12 cellular contexts compared by ENCODE assay signal in genomic region chr12:94586589-94587259, GRCh38.
DNase-seq lines count a peak whose midpoint lies in the region; ATAC-seq and TF ChIP-seq lines count a peak whose summit lies in the region.
"Had no signal": no experiment of that assay in that cellular context is flagged by ENCODE, and none has a peak within 500 bp of the region (broad histone marks: within the 10 kb centered on the region; RNA-seq: fewer than 3 reads in every experiment).

No MANE protein-coding gene starts in this region.

- 0 out of 2 replicates have a peak overlapping the region, but pooled peaks have one; percentile 11 for H3K4me2 ChIP-seq in PC-9

- intact Hi-C loops in PC-9 (cut with micrococcal nuclease; ENCODE audit: unreplicated experiment) (no loop called here), transverse colon (cut with DNase I; ENCODE audit: low total_unique reads) (no loop called here)

- POLR2A ChIA-PET in PC-9 (lab: Charles Lee; ENCODE audit: unreplicated experiment) = interaction anchor here (0.6 kb wide), 2 partner anchors 24 to 290 kb away, joined by 14 to 19 read pairs; no protein-coding TSS in a partner anchor

- no peak overlapping the region for H2AFZ ChIP-seq in PC-9

- H3K36me3 ChIP-seq in PC-9 (ENCODE audit: low read depth) (no peaks in the 10 kb centered on the region), transverse colon (peaks cover 0 to 2% (median 0%) of the 10 kb centered on the region in 4 donors)

- H3K9me3 Mint-ChIP-seq in memory B cell = no peaks in the 10 kb centered on the region
- H3K9me3 Mint-ChIP-seq: activated T-helper 1 cell treated with anti-CD3 and anti-CD28 coated beads, Interleukin-12 subunit alpha, Interleukin-12 subunit beta, Interleukin-2, Interleukin-4 antibody, amounts not matched to agents 30 ng/mL and 10 ng/mL and 1 ng/mL, durations not matched to agents 14 hours and 24 hours and 36 hours; stimulated activated naive CD8-positive, alpha-beta T cell treated with anti-CD3 and anti-CD28 coated beads, Interleukin-15, Interleukin-2, amounts not matched to agents 100 ng/mL and 50 ng/mL, for 24 hours had no signal

- H3K27ac ChIP-seq in PC-9 (peak overlapping the region; percentile 10; the same call in 1 of the 2 replicates), transverse colon (peak overlapping the region; percentile 80 to 84 (median 81))

- CTCF ChIA-PET in PC-9 (lab: Charles Lee) = no interaction called here

- H3K9me3 ChIP-seq in PC-9 (ENCODE audit: insufficient read depth, low read depth) (no peaks in the 10 kb centered on the region), transverse colon (no peaks in the 10 kb centered on the region)

- no peak for TF ChIP-seq EP300 in transverse colon (IDR thresholded peaks at IDR 0.05; ENCODE audit: low read depth)

- H3K4me1 ChIP-seq in PC-9 (replicated peaks; ENCODE audit: insufficient read depth) (peaks cover 35% of the 10 kb centered on the region), transverse colon (peaks cover 22 to 54% (median 47%) of the 10 kb centered on the region in 4 donors)

- no peaks in the 10 kb centered on the region for H4K20me1 ChIP-seq in PC-9 (ENCODE audit: insufficient read depth)

- peak overlapping the region; percentile 29 for H3K27ac Mint-ChIP-seq in memory B cell
- H3K27ac Mint-ChIP-seq: activated T-helper 1 cell treated with anti-CD3 and anti-CD28 coated beads, Interleukin-12 subunit alpha, Interleukin-12 subunit beta, Interleukin-2, Interleukin-4 antibody, amounts not matched to agents 30 ng/mL and 10 ng/mL and 1 ng/mL, durations not matched to agents 14 hours and 24 hours and 36 hours; stimulated activated naive CD8-positive, alpha-beta T cell treated with anti-CD3 and anti-CD28 coated beads, Interleukin-15, Interleukin-2, amounts not matched to agents 100 ng/mL and 50 ng/mL, for 24 hours had no signal

- in situ Hi-C loops in transverse colon (cut with MboI; ENCODE audit: low pct_ligation_motif_present in 1 of 4, low pct_unique_long_range_greater_than_20kb in 1 of 4, low sequenced_read_pairs in 3 of 4) = no loop called here

- peaks cover 22% of the 10 kb centered on the region for H3F3A ChIP-seq in PC-9 (ENCODE audit: insufficient read depth, low read depth)

- peaks cover 6% of the 10 kb centered on the region for H3K4me1 Mint-ChIP-seq in memory B cell

- no peak overlapping the region for H3K4me3 ChIP-seq in PC-9
- H3K4me3 ChIP-seq in transverse colon = peak overlapping the region in 1 of 4 donors; percentile 6

- TF ChIP-seq CTCF in PC-9 (conservative IDR thresholded peaks at IDR 0.05) (no peak), transverse colon (IDR thresholded peaks at IDR 0.05) (no peak)

- peaks cover 23% of the 10 kb centered on the region; the same call in 1 of the 2 replicates for H3K79me2 ChIP-seq in PC-9 (ENCODE audit: low read depth)

- peak in 1 of 2 experiments; percentile 52 for DNase-seq in PC-9
- DNase-seq in memory B cell (ENCODE audit: low spot score in 2 of 2) = no peak
- peak; percentile 47 for DNase-seq in transverse colon
- no peak for DNase-seq in activated gamma-delta T cell treated with Interleukin-2 at 50 U/mL for 16 hours
- DNase-seq in cortex of kidney (lab: John Stamatoyannopoulos, UW) = no peak
- no peak for DNase-seq in NCI-H1048 (lab: John Stamatoyannopoulos, UW)
- DNase-seq: activated CD4-positive, alpha-beta T cell treated with anti-CD3 and anti-CD28 coated beads, Interleukin-2, amount 50 U/mL, for 1 hour; KBM-7; stimulated activated CD4-positive, alpha-beta T cell treated with anti-CD3 and anti-CD28 coated beads, Interleukin-4, amount 100 ng/mL, for 1 hour had no signal

- no TSS peak for BruUV-seq in PC-9 (replicated peaks; lab: Mats Ljungman, UMichigan)

- H3K27me3 Mint-ChIP-seq in memory B cell = no peaks in the 10 kb centered on the region
- H3K27me3 Mint-ChIP-seq: stimulated activated naive CD8-positive, alpha-beta T cell treated with anti-CD3 and anti-CD28 coated beads, Interleukin-15, Interleukin-2, amounts not matched to agents 100 ng/mL and 50 ng/mL, for 24 hours had no signal

- H3K4me3 Mint-ChIP-seq in memory B cell = no peak overlapping the region
- H3K4me3 Mint-ChIP-seq: activated T-helper 1 cell treated with anti-CD3 and anti-CD28 coated beads, Interleukin-12 subunit alpha, Interleukin-12 subunit beta, Interleukin-2, Interleukin-4 antibody, amounts not matched to agents 30 ng/mL and 10 ng/mL and 1 ng/mL, durations not matched to agents 14 hours and 24 hours and 36 hours; stimulated activated naive CD8-positive, alpha-beta T cell treated with anti-CD3 and anti-CD28 coated beads, Interleukin-15, Interleukin-2, amounts not matched to agents 100 ng/mL and 50 ng/mL, for 24 hours had no signal

- WGBS in transverse colon (ENCODE audit: low coverage in 1 of 2), 2 donors = 44 to 66% methylated on average over 3 to 8 of the region's 8 CpGs

- TF ChIP-seq POLR2A in transverse colon (IDR thresholded peaks at IDR 0.05) = no peak

- peak; percentile 71 for ATAC-seq in esophagus mucosa
- no peak for ATAC-seq in memory B cell (ENCODE audit: low read depth)

- H3K9me2 ChIP-seq in PC-9 (ENCODE audit: insufficient read depth) = no peaks in the 10 kb centered on the region

- peaks cover 14% of the 10 kb centered on the region for H3K36me3 Mint-ChIP-seq in memory B cell

- H3K27me3 ChIP-seq in PC-9 (ENCODE audit: insufficient read depth, low read depth) (no peaks in the 10 kb centered on the region), transverse colon (no peaks in the 10 kb centered on the region)
